Comparison of ENCODE assay signal across 8 cellular contexts in the genomic region with DNA sequence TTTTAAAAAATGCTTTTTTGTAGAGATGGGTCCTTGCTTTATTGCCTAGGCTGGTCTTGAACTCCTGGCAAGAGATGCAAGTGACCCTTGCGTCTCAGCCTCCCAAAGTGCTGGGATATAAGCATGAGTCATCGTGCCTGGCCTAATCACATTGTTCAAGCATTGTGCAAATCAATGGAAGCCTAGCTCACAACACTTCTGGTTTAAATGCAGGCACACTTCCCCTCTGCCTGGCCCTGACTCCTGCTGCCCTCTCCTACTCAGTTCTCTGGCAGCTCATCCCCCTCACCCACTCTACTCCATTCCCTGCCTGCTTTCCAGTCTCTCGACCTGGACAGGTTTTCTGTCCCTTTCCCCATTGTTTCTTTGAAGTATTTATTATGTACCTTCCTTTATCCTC.
A peak's percentile ranks its signal among the peaks of the same experiment; 100 is the strongest.
DNase-seq lines count a peak whose midpoint lies in the region; ATAC-seq, FAIRE-seq and TF ChIP-seq lines count a peak whose summit lies in the region.
"Not testable (repeated sequence)": the region's sequence is repeated elsewhere in the genome, so short reads cannot be mapped to it uniquely, and the experiment has no call there.

No MANE protein-coding gene starts in this region.

- H3K27me3 ChIP-seq in OCI-LY3 (ENCODE audit: low read depth, low read length); left lung; lower lobe of right lung (ENCODE audit: low read depth): not testable (repeated sequence)

- not testable (repeated sequence) for TF ChIP-seq CTCF in OCI-LY3 (IDR thresholded peaks at IDR 0.05; ENCODE audit: low read depth, low read length); left lung (IDR thresholded peaks at IDR 0.05); lower lobe of right lung (IDR thresholded peaks at IDR 0.05)

- TF ChIP-seq POLR2A in H54 (IDR thresholded peaks at IDR 0.05; ENCODE audit: low read depth, low read length) = not testable (repeated sequence)

- H3K4me3 Mint-ChIP-seq in activated CD8-positive, alpha-beta memory T cell treated with anti-CD3 and anti-CD28 coated beads, Interleukin-2, amount 10 ng/mL, durations not matched to agents 7 days and 5 days = not testable (repeated sequence)

- not testable (repeated sequence) for H3K9ac ChIP-seq in OCI-LY3 (ENCODE audit: low read length)

- H3K9me3 ChIP-seq in OCI-LY3 (ENCODE audit: insufficient read depth, low read length); left lung; lower lobe of right lung: not testable (repeated sequence)

- not testable (repeated sequence) for H4K20me1 ChIP-seq in OCI-LY3 (ENCODE audit: insufficient read depth, low read length)

- not testable (repeated sequence) for H3K4me3 ChIP-seq in OCI-LY3 (ENCODE audit: low read length); left lung; lower lobe of right lung

- not testable (repeated sequence) for H2AFZ ChIP-seq in OCI-LY3 (ENCODE audit: low read depth, low read length)

- CTCF ChIA-PET in activated CD8-positive, alpha-beta memory T cell treated with anti-CD3 and anti-CD28 coated beads, Interleukin-2, amount 10 ng/mL, durations not matched to agents 7 days and 5 days (lab: Charles Lee) = not testable (repeated sequence)

- H3K27me3 Mint-ChIP-seq in activated CD8-positive, alpha-beta memory T cell treated with anti-CD3 and anti-CD28 coated beads, Interleukin-2, amount 10 ng/mL, durations not matched to agents 7 days and 5 days = not testable (repeated sequence)

- not testable (repeated sequence) for H3K36me3 Mint-ChIP-seq in activated CD8-positive, alpha-beta memory T cell treated with anti-CD3 and anti-CD28 coated beads, Interleukin-2, amount 10 ng/mL, durations not matched to agents 7 days and 5 days

- not testable (repeated sequence) for H3K36me3 ChIP-seq in OCI-LY3 (replicated peaks; ENCODE audit: low read depth, low read length); left lung; lower lobe of right lung

- H3K4me1 ChIP-seq in OCI-LY3 (ENCODE audit: low read length) = peaks cover 30% of the 10 kb centered on the region
- not testable (repeated sequence) for H3K4me1 ChIP-seq in left lung, lower lobe of right lung

- FAIRE-seq in H54 (lab: Jason Lieb, UNC) = peak; percentile 89
- FAIRE-seq in HTR-8/SVneo (lab: Jason Lieb, UNC) = peak; percentile 75
- FAIRE-seq in urothelium cell line (lab: Jason Lieb, UNC) = peak; percentile 61

- not testable (repeated sequence) for H3K9me3 Mint-ChIP-seq in activated CD8-positive, alpha-beta memory T cell treated with anti-CD3 and anti-CD28 coated beads, Interleukin-2, amount 10 ng/mL, durations not matched to agents 7 days and 5 days (ENCODE audit: low read depth)

- not testable (repeated sequence) for H3K4me1 Mint-ChIP-seq in activated CD8-positive, alpha-beta memory T cell treated with anti-CD3 and anti-CD28 coated beads, Interleukin-2, amount 10 ng/mL, durations not matched to agents 7 days and 5 days

- intact Hi-C loops in left lung (cut with DNase I); lower lobe of right lung (cut with DNase I): not testable (repeated sequence)

- ATAC-seq in SK-N-SH treated with all-trans-retinoic acid at 6 μM for 48 hours (peak; percentile 30; the same call in 1 of the 3 replicates), left lung (peak; percentile 66), lower lobe of right lung (peak; percentile 21 to 58)
- ATAC-seq in activated CD8-positive, alpha-beta memory T cell treated with anti-CD3 and anti-CD28 coated beads, Interleukin-2, amount 10 ng/mL, durations not matched to agents 7 days and 5 days = not testable (repeated sequence)

- H3K4me2 ChIP-seq in OCI-LY3 (ENCODE audit: low read length) = not testable (repeated sequence)

- H3K79me2 ChIP-seq in OCI-LY3 (ENCODE audit: low read length) = not testable (repeated sequence)

- H3K27ac Mint-ChIP-seq in activated CD8-positive, alpha-beta memory T cell treated with anti-CD3 and anti-CD28 coated beads, Interleukin-2, amount 10 ng/mL, durations not matched to agents 7 days and 5 days = peak overlapping the region; percentile 23

- H3K27ac ChIP-seq in OCI-LY3 (ENCODE audit: low read length) = peak overlapping the region; percentile 16; the same call in 1 of the 2 replicates
- not testable (repeated sequence) for H3K27ac ChIP-seq in left lung, lower lobe of right lung

- DNase-seq in H54 (ENCODE audit: insufficient read length, low spot score); HTR-8/SVneo (ENCODE audit: insufficient read length, low spot score); activated CD8-positive, alpha-beta memory T cell treated with anti-CD3 and anti-CD28 coated beads, Interleukin-2, amount 10 ng/mL, durations not matched to agents 7 days and 5 days; left lung; lower lobe of right lung; urothelium cell line (ENCODE audit: low spot score): not testable (repeated sequence)
